Comparison of ENCODE assay signal across 8 cellular contexts in genomic region chrX:120560842-120561633, GRCh38. TPM values are rescaled to one million over a fixed set of nuclear protein-coding genes. Genes with fewer than 3 reads are reported as not detected.
DNase-seq lines count a peak whose midpoint lies in the region; ATAC-seq and TF ChIP-seq lines count a peak whose summit lies in the region.

CUL4B (minus strand) TSS chrX:120560962; CDS start chrX:120560638, 324 bp downstream.

- H3K4me1 ChIP-seq in ACC112 (ENCODE audit: control insufficient read depth, insufficient read depth, low read length, unreplicated experiment) (peaks cover 15% of the 10 kb centered on the region), breast epithelium (peaks cover 3 to 4% of the 10 kb centered on the region in 2 donors), iPS-20b (ENCODE audit: insufficient read depth, low read length) (peaks cover 7% of the 10 kb centered on the region; the same call in 1 of the 2 replicates)

- ATAC-seq in GM18870 (IDR thresholded peaks at IDR 0.05; ENCODE audit: unreplicated experiment): peak; percentile 63
- peak; percentile 78 for ATAC-seq in HG03135 (IDR thresholded peaks at IDR 0.05; ENCODE audit: unreplicated experiment)

- H3K4me3 ChIP-seq in ACC112 (ENCODE audit: low read depth, low read length) (peak within 1 kb of the TSS; percentile 98), WERI-Rb-1 (ENCODE audit: low read depth, low read length) (peak within 1 kb of the TSS; percentile 75), breast epithelium (peak within 1 kb of the TSS; percentile 55 to 80 (median 63)), iPS-20b (ENCODE audit: low read length) (peak within 1 kb of the TSS; percentile 96), skin epidermis (peak within 1 kb of the TSS; percentile 44 to 62 (median 52))

- peak; percentile 68 for DNase-seq in NCI-H2196 treated with DMSO at 0.1 percent for 48 hours (lab: John Stamatoyannopoulos, UW; ENCODE audit: unreplicated experiment)
- DNase-seq in WERI-Rb-1: peak; percentile 91
- DNase-seq in breast epithelium (ENCODE audit: low spot score in 2 of 2): peak; percentile 91 to 93

- peak; percentile 39 for TF ChIP-seq POLR2A in breast epithelium (IDR thresholded peaks at IDR 0.05)

- TF ChIP-seq CTCF in WERI-Rb-1 (IDR thresholded peaks at IDR 0.05; ENCODE audit: low read depth, low read length): no peak
- no peak for TF ChIP-seq CTCF in breast epithelium (IDR thresholded peaks at IDR 0.05)

- H3K36me3 ChIP-seq in ACC112 (ENCODE audit: insufficient read depth, low read length) (peaks cover 17% of the 10 kb centered on the region), WERI-Rb-1 (peaks cover 7% of the 10 kb centered on the region; the same call in 1 of the 2 replicates), breast epithelium (no peaks in the 10 kb centered on the region), iPS-20b (ENCODE audit: insufficient read depth, low read depth, low read length) (peaks cover 16% of the 10 kb centered on the region; the same call in 1 of the 2 replicates)

- H3K79me2 ChIP-seq in ACC112 (ENCODE audit: control insufficient read depth, insufficient read depth, low read length, unreplicated experiment): peaks cover 52% of the 10 kb centered on the region

- H3K27ac ChIP-seq in ACC112 (ENCODE audit: low read depth, low read length) (peak within 1 kb of the TSS; percentile 99), WERI-Rb-1 (peak within 1 kb of the TSS; percentile 99), breast epithelium (peak within 1 kb of the TSS; percentile 96 to 99), iPS-20b (ENCODE audit: low read length) (peak within 1 kb of the TSS; percentile 96), skin epidermis (peak within 1 kb of the TSS; percentile 70 to 100 (median 96))

- H2AFZ ChIP-seq in ACC112 (ENCODE audit: low read length, unreplicated experiment): no peak within 1 kb of the TSS

- peak within 1 kb of the TSS; percentile 92 for H3K9ac ChIP-seq in iPS-20b (ENCODE audit: low read depth, low read length)

- no peaks in the 10 kb centered on the region for H3K9me3 ChIP-seq in WERI-Rb-1 (ENCODE audit: severe bottlenecking)
- H3K9me3 ChIP-seq in breast epithelium: no peaks in the 10 kb centered on the region
- H3K9me3 ChIP-seq in iPS-20b (ENCODE audit: insufficient read depth, low read depth, low read length): no peaks in the 10 kb centered on the region

- intact Hi-C loops in breast epithelium (cut with DNase I; ENCODE audit: low total_unique reads): no loop called here

- H3K27me3 ChIP-seq in ACC112 (ENCODE audit: insufficient read depth, low read length) (no peaks in the 10 kb centered on the region), WERI-Rb-1 (ENCODE audit: insufficient read depth, low read depth, severe bottlenecking) (no peaks in the 10 kb centered on the region), breast epithelium (peaks cover 0 to 4% of the 10 kb centered on the region in 2 donors), iPS-20b (ENCODE audit: insufficient read depth, low read length) (no peaks in the 10 kb centered on the region)

RNA-seq across cellular contexts. Expression of gene CUL4B, which starts in this region (rescaled TPM):
- 10 to 100 TPM; 38.7 to 45.5 (median 45.1) TPM for total RNA-seq in breast epithelium

Comparison
In these comparisons a context has a peak if more than half of its experiments do, and no peak if none do; other contexts are left out.
1. Peak in every context shown above with its lines: DNase-seq, ATAC-seq, H3K4me3 ChIP-seq and H3K27ac ChIP-seq.